In the genomic region with DNA sequence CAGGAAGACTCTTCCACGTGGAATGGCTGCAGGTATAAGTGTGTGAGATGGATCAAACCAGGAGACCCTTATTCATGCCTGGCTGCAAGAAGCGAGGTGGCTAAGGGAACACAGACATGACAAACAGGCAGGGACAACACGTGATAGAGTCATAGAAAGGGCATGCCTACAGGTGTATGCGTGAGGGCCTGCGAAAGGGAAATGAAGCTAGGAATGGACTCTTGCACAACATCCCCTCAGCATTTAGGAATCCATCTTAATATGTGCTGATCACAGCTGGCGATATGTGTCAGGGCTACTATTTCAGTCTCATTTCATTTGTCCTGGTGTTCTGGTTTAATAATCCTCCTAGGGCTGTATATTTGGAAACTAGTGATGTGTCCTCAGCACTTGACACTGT, we compare ENCODE assay signal across 31 cellular contexts.
"Had no signal": no experiment of that assay in that cellular context is flagged by ENCODE, and none has a peak within 500 bp of the region (broad histone marks: within the 10 kb centered on the region; RNA-seq: fewer than 3 reads in every experiment).

No MANE protein-coding gene starts in this region.

- H3K9me3 Mint-ChIP-seq: activated B cell treated with CpG ODN at 0.5 μM for 24 hours; activated naive CD4-positive, alpha-beta T cell treated with anti-CD3 and anti-CD28 coated beads, Interleukin-2, amount 50 U/mL, for 24 hours; activated T-helper 2 cell treated with anti-CD3 and anti-CD28 coated beads, Interferon-gamma antibody, Interleukin-2, Interleukin-4, amounts not matched to agents 10 μg/mL and 5 μg/mL and 100 μg/mL, durations not matched to agents 14 hours and 24 hours and 36 hours had no signal

- H3K4me1 Mint-ChIP-seq: activated B cell treated with CpG ODN at 0.5 μM for 24 hours; activated naive CD4-positive, alpha-beta T cell treated with anti-CD3 and anti-CD28 coated beads, Interleukin-2, amount 50 U/mL, for 24 hours; activated naive CD8-positive, alpha-beta T cell treated with anti-CD3 and anti-CD28 coated beads, Interleukin-2, amount 10 ng/mL, durations not matched to agents 7 days and 5 days; central memory CD8-positive, alpha-beta T cell had no signal

- H3K27me3 Mint-ChIP-seq: activated naive CD4-positive, alpha-beta T cell treated with anti-CD3 and anti-CD28 coated beads, Interleukin-2, amount 50 U/mL, for 24 hours had no signal

- H3K36me3 ChIP-seq: ascending aorta, cardiac muscle cell, Peyer's patch had no signal

- H3K9ac ChIP-seq: KMS-11 had no signal

- H3K4me2 ChIP-seq: KMS-11 had no signal

- H3K27ac Mint-ChIP-seq: activated B cell treated with CpG ODN at 0.5 μM for 24 hours; activated CD8-positive, alpha-beta T cell treated with anti-CD3 and anti-CD28 coated beads for 36 hours; activated naive CD4-positive, alpha-beta T cell treated with anti-CD3 and anti-CD28 coated beads, Interleukin-2, amount 50 U/mL, for 24 hours; activated naive CD8-positive, alpha-beta T cell treated with anti-CD3 and anti-CD28 coated beads, Interleukin-2, amount 10 ng/mL, durations not matched to agents 7 days and 5 days; activated T-helper 2 cell treated with anti-CD3 and anti-CD28 coated beads, Interferon-gamma antibody, Interleukin-2, Interleukin-4, amounts not matched to agents 10 μg/mL and 5 μg/mL and 100 μg/mL, durations not matched to agents 14 hours and 24 hours and 36 hours had no signal

- H3K4me3 Mint-ChIP-seq: activated B cell treated with CpG ODN at 0.5 μM for 24 hours; activated CD8-positive, alpha-beta T cell treated with anti-CD3 and anti-CD28 coated beads for 36 hours; activated naive CD4-positive, alpha-beta T cell treated with anti-CD3 and anti-CD28 coated beads, Interleukin-2, amount 50 U/mL, for 24 hours; activated naive CD8-positive, alpha-beta T cell treated with anti-CD3 and anti-CD28 coated beads, Interleukin-2, amount 10 ng/mL, durations not matched to agents 7 days and 5 days; central memory CD8-positive, alpha-beta T cell had no signal

- H3K27me3 ChIP-seq: ascending aorta, cardiac muscle cell, Peyer's patch had no signal

- DNase-seq: activated B cell treated with CpG ODN at 0.5 μM for 24 hours; activated CD4-positive, alpha-beta T cell treated with anti-CD3 and anti-CD28 coated beads for 4 hours; activated CD4-positive, CD25-positive, alpha-beta regulatory T cell treated with anti-CD3 and anti-CD28 coated beads, Interleukin-2, amount 50 U/mL, for 72 hours; activated CD8-positive, alpha-beta T cell treated with anti-CD3 and anti-CD28 coated beads for 36 hours; activated gamma-delta T cell; activated naive CD4-positive, alpha-beta T cell treated with Interleukin-2 at 50 U/mL for 16 hours; activated naive CD8-positive, alpha-beta T cell treated with anti-CD3 and anti-CD28 coated beads, Interleukin-2, amount 10 ng/mL, durations not matched to agents 7 days and 5 days; activated T-cell treated with anti-CD3 and anti-CD28 coated beads, Interleukin-2, amount 50 U/mL, for 1 hour; amygdala; MM.1S; MV-4-11; NCI-H1092; NCI-H1436 treated with DMSO at 0.1 percent for 48 hours; NCI-H1694 treated with DMSO at 0.1 percent for 48 hours; NCI-H2029; NCI-H2227 treated with DMSO at 0.1 percent for 48 hours; NCI-H524 treated with DMSO at 0.1 percent for 48 hours; Peyer's patch; RPMI8226; SIG-M5; T-helper 1 cell; T-helper 2 cell; T-helper 9 cell had no signal

- H3K27ac ChIP-seq: ascending aorta, cardiac muscle cell, KMS-11, Peyer's patch, VCaP had no signal

- H3K4me3 ChIP-seq: ascending aorta, cardiac muscle cell, Peyer's patch had no signal

- H3K9me3 ChIP-seq: ascending aorta, Peyer's patch had no signal

- ATAC-seq: activated CD8-positive, alpha-beta T cell treated with anti-CD3 and anti-CD28 coated beads for 36 hours; SK-N-SH treated with all-trans-retinoic acid at 6 μM for 48 hours had no signal

- H3K36me3 Mint-ChIP-seq: activated naive CD4-positive, alpha-beta T cell treated with anti-CD3 and anti-CD28 coated beads, Interleukin-2, amount 50 U/mL, for 24 hours; activated naive CD8-positive, alpha-beta T cell treated with anti-CD3 and anti-CD28 coated beads, Interleukin-2, amount 10 ng/mL, durations not matched to agents 7 days and 5 days had no signal

- H3K4me1 ChIP-seq: ascending aorta, Peyer's patch had no signal
